11 cellular contexts compared by ENCODE assay signal in genomic region chr7:150739045-150739432, GRCh38. TPM values are rescaled to one million over a fixed set of nuclear protein-coding genes. Genes with fewer than 3 reads are reported as not detected.
DNase-seq lines count a peak whose midpoint lies in the region; ATAC-seq, FAIRE-seq and TF ChIP-seq lines count a peak whose summit lies in the region.
"Had no signal": no experiment of that assay in that cellular context is flagged by ENCODE, and none has a peak within 500 bp of the region (broad histone marks: within the 10 kb centered on the region; RNA-seq: fewer than 3 reads in every experiment).

No MANE protein-coding gene starts in this region.

- H2AFZ ChIP-seq in endothelial cell of umbilical vein (ENCODE audit: low read depth, low read length): no peak overlapping the region

- DNase-seq in NCI-H748 (lab: John Stamatoyannopoulos, UW; ENCODE audit: unreplicated experiment): peak; percentile 20
- DNase-seq in NCI-H748 treated with DMSO at 0.1 percent for 48 hours (lab: John Stamatoyannopoulos, UW): no peak
- no peak for DNase-seq in Panc1 (ENCODE audit: low read depth, low spot score)
- DNase-seq in endothelial cell of umbilical vein (ENCODE audit: low read depth, low spot score): no peak
- DNase-seq in NCI-H1436 (lab: John Stamatoyannopoulos, UW): no peak
- DNase-seq: anterior cingulate cortex, foreskin melanocyte, NCI-H1930 had no signal

- no peaks in the 10 kb centered on the region for H3K9me1 ChIP-seq in endothelial cell of umbilical vein (replicated peaks; ENCODE audit: control insufficient read depth, extremely low read depth, insufficient read depth, low read length)

- dilution Hi-C loops in endothelial cell of umbilical vein (cut with MboI; ENCODE audit: extremely low pct_ligation_motif_present, low sequenced_read_pairs): no loop called here

- CTCF ChIA-PET in Panc1 (lab: Charles Lee): no interaction called here
- CTCF ChIA-PET in endothelial cell of umbilical vein (lab: Charles Lee): interaction anchor here (0.5 to 2.2 kb wide), 11 partner anchors 8 to 290 kb away, joined by 3 to 16 read pairs (median 3); partner anchors contain the start of genes GIMAP1 and GIMAP2

- no peak overlapping the region for H3K4me3 ChIP-seq in Panc1 (ENCODE audit: low read depth in 2 of 2, low read length in 2 of 2)
- peak overlapping the region in 2 of 3 experiments; percentile 4 to 46 for H3K4me3 ChIP-seq in endothelial cell of umbilical vein (replicated peaks in 1 of 3; ENCODE audit: insufficient read depth in 1 of 3, low read depth in 1 of 3, low read length in 3 of 3)
- H3K4me3 ChIP-seq in skeletal muscle tissue (ENCODE audit: low read length in 3 of 3): peak overlapping the region in 2 of 3 donors; percentile 63 to 72

- no peak for TF ChIP-seq POLR2A in endothelial cell of umbilical vein (IDR thresholded peaks at IDR 0.05; ENCODE audit: low read depth, low read length)

- in situ Hi-C loops in Panc1 (cut with HindIII; ENCODE audit: low pct_unique_long_range_greater_than_20kb, low sequenced_read_pairs): no loop called here

- POLR2A ChIA-PET in Panc1 (lab: Charles Lee) (no interaction called here), endothelial cell of umbilical vein (lab: Charles Lee) (interaction anchor here (1.0 kb wide), 1 partner anchor 172 kb away, joined by 3 read pairs; the partner anchor contains the start of gene GIMAP4)

- H3K4me2 ChIP-seq in endothelial cell of umbilical vein (ENCODE audit: insufficient read depth, low read length): peak overlapping the region; percentile 27

- BruUV-seq in Panc1 (replicated peaks; lab: Mats Ljungman, UMichigan) (no TSS peak), endothelial cell of umbilical vein (replicated peaks; lab: Mats Ljungman, UMichigan) (no TSS peak)

- H3K27ac ChIP-seq in Panc1 (ENCODE audit: low read length) (no peak overlapping the region), endothelial cell of umbilical vein (ENCODE audit: insufficient read depth, low read depth, low read length) (no peak overlapping the region), skeletal muscle tissue (ENCODE audit: low read depth, low read length) (peak overlapping the region; percentile 69)

- H3K27me3 ChIP-seq in Panc1 (ENCODE audit: control insufficient read depth, insufficient read depth, low read length) (peaks cover 18% of the 10 kb centered on the region), endothelial cell of umbilical vein (ENCODE audit: control insufficient read depth in 2 of 2, insufficient read depth in 2 of 2, low read length in 2 of 2) (no peaks in the 10 kb centered on the region), skeletal muscle tissue (ENCODE audit: control insufficient read depth in 3 of 3, insufficient read depth in 3 of 3, low read length in 3 of 3) (no peaks in the 10 kb centered on the region)

- TF ChIP-seq CTCF in Panc1 (IDR thresholded peaks at IDR 0.05): peak; percentile 1; the same call in 1 of the 2 replicates
- TF ChIP-seq CTCF in endothelial cell of umbilical vein (IDR thresholded peaks at IDR 0.05; ENCODE audit: extremely low read depth in 1 of 2, insufficient read depth in 1 of 2, low read depth in 1 of 2, low read length in 2 of 2): no peak

- intact Hi-C loops in Panc1 (cut with micrococcal nuclease; ENCODE audit: unreplicated experiment) (no loop called here), endothelial cell of umbilical vein (cut with micrococcal nuclease) (loop anchor here (1.0 to 5.0 kb wide), 4 partner anchors 16 to 222 kb away; partner anchors contain the start of gene GIMAP6)

- H3K4me1 ChIP-seq in Panc1 (ENCODE audit: control insufficient read depth, insufficient read depth, low read length): no peaks in the 10 kb centered on the region; the same call in 1 of the 2 replicates
- H3K4me1 ChIP-seq in endothelial cell of umbilical vein (ENCODE audit: control insufficient read depth, extremely low read depth, insufficient read depth, low read length): peaks cover 27% of the 10 kb centered on the region
- H3K4me1 ChIP-seq in skeletal muscle tissue (ENCODE audit: control insufficient read depth in 3 of 3, insufficient read depth in 3 of 3, low read length in 3 of 3): peaks cover 8 to 21% (median 14%) of the 10 kb centered on the region in 3 donors

- no peaks in the 10 kb centered on the region for H3K79me2 ChIP-seq in endothelial cell of umbilical vein (ENCODE audit: control insufficient read depth, insufficient read depth, low read length)

- no peaks in the 10 kb centered on the region for H4K20me1 ChIP-seq in endothelial cell of umbilical vein (replicated peaks; ENCODE audit: control insufficient read depth, extremely low read depth, insufficient read depth, low read length)

- ATAC-seq in Panc1 (no peak), HG03095 (IDR thresholded peaks at IDR 0.05; ENCODE audit: unreplicated experiment) (no peak), GM21367 (IDR thresholded peaks at IDR 0.05; ENCODE audit: unreplicated experiment) (no peak)

- FAIRE-seq in endothelial cell of umbilical vein (lab: Jason Lieb, UNC): no peak

- H3K9ac ChIP-seq in endothelial cell of umbilical vein (replicated peaks; ENCODE audit: extremely low read depth, insufficient read depth, low read length) (no peak overlapping the region), skeletal muscle tissue (ENCODE audit: low read depth in 1 of 3, low read length in 3 of 3) (no peak overlapping the region)

- no peaks in the 10 kb centered on the region for H3K36me3 ChIP-seq in Panc1 (ENCODE audit: control insufficient read depth, insufficient read depth, low read length)
- peaks cover 0 to 14% of the 10 kb centered on the region in 2 experiments for H3K36me3 ChIP-seq in endothelial cell of umbilical vein (ENCODE audit: control insufficient read depth in 2 of 2, extremely low read depth in 1 of 2, insufficient read depth in 2 of 2, low read length in 2 of 2)
- H3K36me3 ChIP-seq in skeletal muscle tissue (ENCODE audit: control insufficient read depth in 3 of 3, insufficient read depth in 3 of 3, low read length in 3 of 3): peaks cover 0 to 5% (median 2%) of the 10 kb centered on the region in 3 donors

- no peaks in the 10 kb centered on the region for H3K9me3 ChIP-seq in Panc1 (ENCODE audit: control insufficient read depth, insufficient read depth, low read depth, low read length)
- no peaks in the 10 kb centered on the region for H3K9me3 ChIP-seq in endothelial cell of umbilical vein (replicated peaks; ENCODE audit: control insufficient read depth, insufficient read depth, low read length)
- H3K9me3 ChIP-seq in skeletal muscle tissue (ENCODE audit: control insufficient read depth in 3 of 3, low read length in 3 of 3): no peaks in the 10 kb centered on the region

TF ChIP-seq in endothelial cell of umbilical vein, 7 proteins besides CTCF, POLR2A, EP300 and RAD21:
- TF ChIP-seq GATA2 (IDR thresholded peaks at IDR 0.05; ENCODE audit: insufficient read depth, insufficient read length, low read depth, low read length): no peak
- no peak for TF ChIP-seq JUN (IDR thresholded peaks at IDR 0.05; ENCODE audit: borderline replicate concordance, insufficient read depth, insufficient read length, low read depth)
- TF ChIP-seq POLR2AphosphoS5 (IDR thresholded peaks at IDR 0.05; ENCODE audit: insufficient read depth, low read depth, low read length): no peak
- TF ChIP-seq FOS (IDR thresholded peaks at IDR 0.05; ENCODE audit: borderline replicate concordance, insufficient read depth, low read length): no peak
- no peak for TF ChIP-seq MAX (IDR thresholded peaks at IDR 0.05; ENCODE audit: insufficient read depth, insufficient read length)
- no peak for TF ChIP-seq MYC (IDR thresholded peaks at IDR 0.05; ENCODE audit: low read depth, low read length)
- no peak for TF ChIP-seq EZH2 (IDR thresholded peaks at IDR 0.05; ENCODE audit: borderline replicate concordance, low read depth, low read length, severe bottlenecking)

RNA-seq across cellular contexts. Expression of gene GIMAP5, which starts 1.8 kb away (rescaled TPM):
- total RNA-seq in Panc1 (2021; ENCODE audit: unreplicated experiment): 0.51 TPM
- not detected for polyA plus RNA-seq in Panc1 (2012; ENCODE audit: insufficient read length)
- 0.44 and 0.85 TPM in 2 replicates for total RNA-seq in endothelial cell of umbilical vein
- 14.9 and 18.9 TPM in 2 replicates for polyA plus RNA-seq in endothelial cell of umbilical vein
- polyA plus RNA-seq in endothelial cell of umbilical vein (2011; cell fraction: cytosol; rRNA removed): 11.6 and 12.5 TPM in 2 replicates
- 11.5 and 16.9 TPM in 2 replicates for polyA plus RNA-seq in endothelial cell of umbilical vein (2011; cell fraction: nucleus; rRNA removed)
- polyA plus RNA-seq in endothelial cell of umbilical vein (2012): 1.8 TPM in 2 replicates
- 17.7 and 23.6 TPM in 2 replicates for polyA minus RNA-seq in endothelial cell of umbilical vein
- not detected for polyA minus RNA-seq in endothelial cell of umbilical vein (2011; cell fraction: cytosol; rRNA and poly(A)+ RNA removed)
- polyA minus RNA-seq in endothelial cell of umbilical vein (2011; cell fraction: nucleus; rRNA and poly(A)+ RNA removed): 13.4 and 14.2 TPM in 2 replicates
- 21.4 TPM for total RNA-seq in skeletal muscle tissue

RNA-seq across cellular contexts. Expression of gene GIMAP1, which starts 22.6 kb away (rescaled TPM):
- total RNA-seq in Panc1 (2021; ENCODE audit: unreplicated experiment) (0.05 TPM), endothelial cell of umbilical vein (11.8 and 11.9 TPM in 2 replicates), skeletal muscle tissue (1.0 TPM)
- not detected for polyA plus RNA-seq in Panc1 (2012; ENCODE audit: insufficient read length)
- 8.1 and 10.0 TPM in 2 replicates for polyA plus RNA-seq in endothelial cell of umbilical vein
- polyA plus RNA-seq in endothelial cell of umbilical vein (2011; cell fraction: cytosol; rRNA removed): 8.7 and 11.0 TPM in 2 replicates
- polyA plus RNA-seq in endothelial cell of umbilical vein (2011; cell fraction: nucleus; rRNA removed): 7.9 and 8.0 TPM in 2 replicates
- 7.8 and 12.2 TPM in 2 replicates for polyA plus RNA-seq in endothelial cell of umbilical vein (2012)
- 3.8 and 5.8 TPM in 2 replicates for polyA minus RNA-seq in endothelial cell of umbilical vein
- polyA minus RNA-seq in endothelial cell of umbilical vein (2011; cell fraction: cytosol; rRNA and poly(A)+ RNA removed): not detected
- polyA minus RNA-seq in endothelial cell of umbilical vein (2011; cell fraction: nucleus; rRNA and poly(A)+ RNA removed): 5.0 and 6.5 TPM in 2 replicates

RNA-seq across cellular contexts. Expression of gene GIMAP2, which starts 53.5 kb away (rescaled TPM):
- 1.5 TPM for total RNA-seq in Panc1 (2021; ENCODE audit: unreplicated experiment)
- polyA plus RNA-seq in Panc1 (2012; ENCODE audit: insufficient read length): 0.70 TPM
- 26.2 and 27.9 TPM in 2 replicates for total RNA-seq in endothelial cell of umbilical vein
- polyA plus RNA-seq in endothelial cell of umbilical vein: 18.0 and 21.3 TPM in 2 replicates
- polyA plus RNA-seq in endothelial cell of umbilical vein (2011; cell fraction: cytosol; rRNA removed): 22.2 and 22.5 TPM in 2 replicates
- 16.9 and 18.1 TPM in 2 replicates for polyA plus RNA-seq in endothelial cell of umbilical vein (2011; cell fraction: nucleus; rRNA removed)
- 25.1 and 25.8 TPM in 2 replicates for polyA plus RNA-seq in endothelial cell of umbilical vein (2012)
- polyA minus RNA-seq in endothelial cell of umbilical vein: 24.5 and 30.0 TPM in 2 replicates
- polyA minus RNA-seq in endothelial cell of umbilical vein (2011; cell fraction: cytosol; rRNA and poly(A)+ RNA removed): not detected
- polyA minus RNA-seq in endothelial cell of umbilical vein (2011; cell fraction: nucleus; rRNA and poly(A)+ RNA removed): 7.5 and 14.9 TPM in 2 replicates
- 9.4 TPM for total RNA-seq in skeletal muscle tissue

Comparison
In these comparisons a context has a peak if more than half of its experiments do, and no peak if none do; other contexts are left out.
1. H3K4me3 ChIP-seq: peak in endothelial cell of umbilical vein (2 of 3) and skeletal muscle tissue (2 of 3); none in Panc1 (0 of 2).
2. RNA of gene GIMAP5, which starts 1.8 kb away (total RNA-seq): 21.4 TPM in skeletal muscle tissue (single experiment); 0.51 TPM in Panc1 (single experiment) and 0.44 to 0.85 TPM in endothelial cell of umbilical vein; every median in the first group is over 10 times any median in the second.